9 cellular contexts compared by ENCODE assay signal in the genomic region with DNA sequence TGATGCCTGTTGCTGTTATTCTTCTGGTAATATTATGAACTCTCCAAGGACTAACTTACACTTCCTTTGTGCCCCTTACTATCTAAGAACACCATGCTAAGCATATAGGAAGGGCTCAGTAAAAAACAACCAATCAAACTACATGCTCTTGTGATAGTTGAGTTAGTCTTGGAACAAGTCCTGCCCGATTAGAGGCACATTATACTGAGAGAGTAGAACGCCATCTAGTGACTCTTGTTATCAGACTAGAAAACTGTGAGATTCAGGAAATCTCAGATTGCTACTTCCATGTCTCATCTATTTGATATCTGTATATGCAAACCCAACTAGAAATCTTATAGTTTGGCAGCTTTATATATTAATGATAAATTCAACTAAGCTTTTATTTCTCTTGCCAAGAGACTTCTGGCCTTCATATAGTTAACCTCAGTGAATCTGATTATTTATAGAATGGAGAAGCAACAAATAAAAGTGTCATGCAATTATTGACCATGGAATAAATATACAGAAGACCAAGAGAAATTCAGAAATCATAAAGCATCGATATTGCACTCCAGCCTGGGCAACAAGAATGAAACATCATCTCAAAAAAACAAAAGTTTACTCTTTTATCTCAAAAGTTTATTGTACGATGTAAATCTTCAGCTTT. TPM values are rescaled to one million over a fixed set of nuclear protein-coding genes. Genes with fewer than 3 reads are reported as not detected.
A peak's percentile ranks its signal among the peaks of the same experiment; 100 is the strongest.
DNase-seq lines count a peak whose midpoint lies in the region; ATAC-seq and TF ChIP-seq lines count a peak whose summit lies in the region.
"Had no signal": no experiment of that assay in that cellular context is flagged by ENCODE, and none has a peak within 500 bp of the region (broad histone marks: within the 10 kb centered on the region; RNA-seq: fewer than 3 reads in every experiment).

No MANE protein-coding gene starts in this region.

- no peak overlapping the region for H3K27ac ChIP-seq in RWPE2 (ENCODE audit: poor library complexity, severe bottlenecking)
- no peak overlapping the region for H3K27ac ChIP-seq in endodermal cell (ENCODE audit: low read depth, low read length)
- H3K27ac ChIP-seq: BLaER1 had no signal

- peaks cover 10% of the 10 kb centered on the region for H3K4me1 Mint-ChIP-seq in endodermal cell

- TF ChIP-seq POLR2A in NB4 (IDR thresholded peaks at IDR 0.05; ENCODE audit: extremely low read depth, insufficient read length): no peak

- WGBS in endodermal cell (ENCODE audit: insufficient coverage in 1 of 2, insufficient read length in 1 of 2), 2 experiments: 25% methylated on average over 4 of the region's 4 CpGs

- ATAC-seq in activated CD4-positive, CD25-positive, alpha-beta regulatory T cell treated with anti-CD3 and anti-CD28 coated beads, Interleukin-2, amount 50 U/mL, for 24 hours: peak; percentile 58 to 85
- ATAC-seq in RWPE2 (ENCODE audit: low read depth) (peak; percentile 79), mucosa of descending colon (peak; percentile 86), GM18861 (IDR thresholded peaks at IDR 0.05; ENCODE audit: unreplicated experiment) (no peak)

- no peak for DNase-seq in activated CD4-positive, CD25-positive, alpha-beta regulatory T cell (lab: John Stamatoyannopoulos, UW)
- DNase-seq in NB4 (ENCODE audit: low read depth) (peak; percentile 75), RWPE2 (ENCODE audit: low spot score) (no peak), endodermal cell (no peak), mucosa of descending colon (peak in 1 of 3 donors; percentile 23)
- no peak for DNase-seq in activated T-cell treated with anti-CD3 and anti-CD28 coated beads, Interleukin-2, amount 50 U/mL, for 1 hour

- no peaks in the 10 kb centered on the region for H3K36me3 Mint-ChIP-seq in endodermal cell (ENCODE audit: low read depth)

- H3K4me1 ChIP-seq in RWPE2 (ENCODE audit: insufficient read depth, poor library complexity, severe bottlenecking): no peaks in the 10 kb centered on the region
- H3K4me1 ChIP-seq in endodermal cell (ENCODE audit: control insufficient read depth, insufficient read depth, low read length): no peaks in the 10 kb centered on the region
- no peaks in the 10 kb centered on the region for H3K4me1 ChIP-seq in mucosa of descending colon (ENCODE audit: low read depth)

- H3K9ac ChIP-seq in endodermal cell (ENCODE audit: extremely low read depth, low read length, poor library complexity, severe bottlenecking): no peak overlapping the region
- H3K9ac ChIP-seq: BLaER1 had no signal

- H3K27ac Mint-ChIP-seq in endodermal cell: no peak overlapping the region

- H3K27me3 ChIP-seq in RWPE2 (ENCODE audit: insufficient read depth, poor library complexity, severe bottlenecking): no peaks in the 10 kb centered on the region
- peaks cover 6% of the 10 kb centered on the region for H3K27me3 ChIP-seq in endodermal cell (ENCODE audit: control insufficient read depth, insufficient read depth, low read length, poor library complexity, severe bottlenecking)
- H3K27me3 ChIP-seq: BLaER1 had no signal

- intact Hi-C loops in mucosa of descending colon (cut with DNase I, micrococcal nuclease): no loop called here

- peaks cover 4% of the 10 kb centered on the region for H3K27me3 Mint-ChIP-seq in endodermal cell (ENCODE audit: insufficient read depth)

- H3K4me3 Mint-ChIP-seq in endodermal cell: no peak overlapping the region

- no peaks in the 10 kb centered on the region for H3K9me3 ChIP-seq in RWPE2 (ENCODE audit: severe bottlenecking)
- H3K9me3 ChIP-seq in endodermal cell (ENCODE audit: control insufficient read depth, low read length): no peaks in the 10 kb centered on the region
- no peaks in the 10 kb centered on the region for H3K9me3 ChIP-seq in mucosa of descending colon
- H3K9me3 ChIP-seq: BLaER1 had no signal

- H3K36me3 ChIP-seq in RWPE2 (ENCODE audit: low read depth): no peaks in the 10 kb centered on the region
- no peaks in the 10 kb centered on the region for H3K36me3 ChIP-seq in endodermal cell (ENCODE audit: control insufficient read depth, insufficient read depth, low read length)
- no peaks in the 10 kb centered on the region for H3K36me3 ChIP-seq in mucosa of descending colon (ENCODE audit: low read depth)
- H3K36me3 ChIP-seq: BLaER1 had no signal

- TF ChIP-seq CTCF in NB4 (IDR thresholded peaks at IDR 0.05; ENCODE audit: low read depth, low read length): peak; percentile 53
- TF ChIP-seq CTCF in RWPE2 (IDR thresholded peaks at IDR 0.05; ENCODE audit: poor library complexity, severe bottlenecking): peak; percentile 90
- TF ChIP-seq CTCF in endodermal cell (conservative IDR thresholded peaks at IDR 0.05): peak; percentile 82
- no peak for TF ChIP-seq CTCF in mucosa of descending colon (IDR thresholded peaks at IDR 0.05)

- H3K9me3 Mint-ChIP-seq in endodermal cell: no peaks in the 10 kb centered on the region

- H3K4me3 ChIP-seq in NB4 (ENCODE audit: low read depth, low read length) (no peak overlapping the region), RWPE2 (ENCODE audit: severe bottlenecking) (no peak overlapping the region), endodermal cell (ENCODE audit: low read length) (no peak overlapping the region), mucosa of descending colon (no peak overlapping the region)
- H3K4me3 ChIP-seq: BLaER1 had no signal

RNA-seq across cellular contexts. Expression of gene SRRM1, which starts 7.8 kb away (rescaled TPM):
- 100 to 1,000 TPM; 233 to 293 TPM for total RNA-seq in endodermal cell
- 164 TPM for polyA plus RNA-seq in endodermal cell (2013, experiment 1 of 2)
- 150 TPM for polyA plus RNA-seq in endodermal cell (2013, experiment 2 of 2)
- total RNA-seq in mucosa of descending colon: 100 to 1,000 TPM; 117 to 131 (median 120) TPM
